Comparison of ENCODE assay signal across 8 cellular contexts in the genomic region with DNA sequence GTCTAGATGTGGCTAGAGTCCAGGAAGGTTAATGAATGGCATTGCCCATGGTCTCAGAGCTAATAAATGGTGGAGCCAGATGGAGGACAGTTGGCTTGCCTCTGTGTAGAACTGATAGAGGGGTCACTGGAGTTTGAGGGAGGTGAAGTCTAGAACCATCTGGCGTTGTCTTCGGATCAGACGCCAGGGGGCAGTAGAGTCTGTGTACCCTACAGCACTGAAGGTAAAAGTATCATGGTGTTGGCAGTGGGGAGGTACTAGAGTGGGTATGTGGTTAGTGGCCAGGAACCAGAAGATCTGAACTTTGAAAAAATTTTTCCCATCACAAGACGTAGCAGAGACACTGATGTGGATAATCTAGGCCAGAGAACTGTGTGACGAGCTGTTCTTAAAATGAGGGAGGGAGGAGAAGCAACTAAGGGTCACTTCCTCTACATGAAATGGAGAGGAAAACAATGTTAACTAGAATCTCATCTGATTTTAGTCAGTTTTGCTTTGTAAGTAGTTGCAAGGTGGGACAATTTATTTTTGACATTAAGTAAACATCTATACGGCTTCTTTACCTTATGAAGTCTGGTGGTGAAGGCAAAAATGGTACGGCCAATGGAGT.
A peak's percentile ranks its signal among the peaks of the same experiment; 100 is the strongest.
DNase-seq lines count a peak whose midpoint lies in the region; ATAC-seq and TF ChIP-seq lines count a peak whose summit lies in the region.

No MANE protein-coding gene starts in this region.

- WGBS in psoas muscle, 3 donors = 74 to 81% (median 78%) methylated on average over 7 of the region's 7 CpGs

- H3K4me3 ChIP-seq in NB4 (ENCODE audit: low read depth, low read length) (no peak overlapping the region), psoas muscle (no peak overlapping the region)

- no peaks in the 10 kb centered on the region for H3K27me3 ChIP-seq in psoas muscle (ENCODE audit: insufficient read depth in 3 of 3, low read length in 2 of 3)

- H3K27ac ChIP-seq in psoas muscle = no peak overlapping the region

- DNase-seq in activated T-cell treated with anti-CD3 and anti-CD28 coated beads, Interleukin-2, amount 50 U/mL, for 48 hours = peak; percentile 34 to 43
- no peak for DNase-seq in activated T-cell treated with anti-CD3 and anti-CD28 coated beads, Interleukin-2, amount 50 U/mL, for 1 hour
- DNase-seq in NB4 (ENCODE audit: low read depth) (peak; percentile 55), psoas muscle (no peak), SW480 (ENCODE audit: low spot score) (no peak), MV-4-11 (lab: John Stamatoyannopoulos, UW) (no peak)
- DNase-seq in central memory CD4-positive, alpha-beta T cell = peak; percentile 19

- no peak for TF ChIP-seq POLR2A in NB4 (IDR thresholded peaks at IDR 0.05; ENCODE audit: extremely low read depth, insufficient read length)

- TF ChIP-seq CTCF in NB4 (IDR thresholded peaks at IDR 0.05; ENCODE audit: low read depth, low read length) = peak; percentile 79
- peak; percentile 18 for TF ChIP-seq CTCF in psoas muscle (IDR thresholded peaks at IDR 0.05)

- no peaks in the 10 kb centered on the region for H3K9me3 ChIP-seq in psoas muscle

- H3K4me1 ChIP-seq in psoas muscle = peaks cover 3% of the 10 kb centered on the region

- intact Hi-C loops in psoas muscle (cut with DNase I) = loop anchor here in 1 of 2 donors (5.0 to 10.0 kb wide), 2 partner anchors 63 to 131 kb away; no protein-coding TSS in a partner anchor

- ATAC-seq in psoas muscle = peak in 2 of 4 donors; percentile 40 to 45
- no peak for ATAC-seq in GM19328 (IDR thresholded peaks at IDR 0.05; ENCODE audit: unreplicated experiment)

- no peaks in the 10 kb centered on the region for H3K36me3 ChIP-seq in psoas muscle (ENCODE audit: insufficient read depth in 1 of 2, low read depth in 1 of 2)

Comparison
In these comparisons a context has a peak if more than half of its experiments do, and no peak if none do; other contexts are left out.
1. DNase-seq: peak in activated T-cell treated with anti-CD3 and anti-CD28 coated beads, Interleukin-2, amount 50 U/mL, for 48 hours (2 of 2), NB4 (single experiment) and central memory CD4-positive, alpha-beta T cell (single experiment); none in activated T-cell treated with anti-CD3 and anti-CD28 coated beads, Interleukin-2, amount 50 U/mL, for 1 hour (single experiment), psoas muscle (0 of 2), SW480 (single experiment) and MV-4-11 (single experiment).